In the genomic region with DNA sequence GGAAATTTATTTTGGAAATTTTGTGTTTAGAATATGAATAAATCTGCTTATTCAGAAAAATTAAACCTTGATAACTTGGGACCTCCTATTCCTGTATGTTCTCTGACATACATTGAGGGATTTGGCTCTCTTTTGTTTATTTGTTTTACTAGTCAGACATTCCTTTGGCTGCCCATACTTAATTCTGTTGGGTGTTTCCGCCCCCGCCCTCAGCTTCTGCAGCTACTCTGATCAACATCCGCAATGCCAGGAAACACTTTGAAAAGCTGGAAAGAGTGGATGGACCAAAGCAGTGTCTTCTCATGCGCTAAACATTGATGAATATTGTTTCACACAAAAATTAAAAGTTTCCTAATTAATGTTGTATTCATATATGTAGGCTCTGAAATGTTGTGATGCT, we compare ENCODE assay signal across 14 cellular contexts.
"Had no signal": no experiment of that assay in that cellular context is flagged by ENCODE, and none has a peak within 500 bp of the region (broad histone marks: within the 10 kb centered on the region; RNA-seq: fewer than 3 reads in every experiment).

No MANE protein-coding gene starts in this region.

- DNase-seq: activated CD4-positive, alpha-beta T cell treated with anti-CD3 and anti-CD28 coated beads for 4 hours; activated CD8-positive, alpha-beta memory T cell treated with anti-CD3 and anti-CD28 coated beads, Interleukin-2, amount 50 U/mL, for 48 hours; activated CD8-positive, alpha-beta T cell treated with anti-CD3 and anti-CD28 coated beads, Interleukin-2, amount 10 ng/mL, durations not matched to agents 7 days and 5 days; activated naive CD4-positive, alpha-beta T cell; hippocampal formation; kidney glomerular epithelial cell; naive B cell; spleen; stimulated activated CD4-positive, alpha-beta T cell treated with anti-CD3 and anti-CD28 coated beads, Interleukin-2, amount 100 ng/mL, for 24 hours; stimulated activated naive B cell treated with anti-CD40 and anti-IgM and Interleukin-4, amounts not matched to agents 10 μg/mL and 1 μg/mL and 100 μg/mL, for 72 hours; substantia nigra; T-helper 9 cell; transverse colon; WERI-Rb-1 had no signal

- H3K4me3 ChIP-seq: spleen, transverse colon had no signal

- ATAC-seq: activated CD8-positive, alpha-beta T cell treated with anti-CD3 and anti-CD28 coated beads, Interleukin-2, amount 10 ng/mL, durations not matched to agents 7 days and 5 days; stimulated activated naive B cell treated with anti-CD40 and anti-IgM and Interleukin-4, amounts not matched to agents 10 μg/mL and 1 μg/mL and 100 μg/mL, for 72 hours had no signal

- H3K27ac ChIP-seq: spleen, transverse colon, WERI-Rb-1 had no signal

- H3K27me3 ChIP-seq: spleen, transverse colon had no signal

- H3K4me1 ChIP-seq: spleen, transverse colon had no signal

- H3K9me3 ChIP-seq: spleen, transverse colon had no signal

- H3K36me3 ChIP-seq: transverse colon, WERI-Rb-1 had no signal
